In the genomic region with DNA sequence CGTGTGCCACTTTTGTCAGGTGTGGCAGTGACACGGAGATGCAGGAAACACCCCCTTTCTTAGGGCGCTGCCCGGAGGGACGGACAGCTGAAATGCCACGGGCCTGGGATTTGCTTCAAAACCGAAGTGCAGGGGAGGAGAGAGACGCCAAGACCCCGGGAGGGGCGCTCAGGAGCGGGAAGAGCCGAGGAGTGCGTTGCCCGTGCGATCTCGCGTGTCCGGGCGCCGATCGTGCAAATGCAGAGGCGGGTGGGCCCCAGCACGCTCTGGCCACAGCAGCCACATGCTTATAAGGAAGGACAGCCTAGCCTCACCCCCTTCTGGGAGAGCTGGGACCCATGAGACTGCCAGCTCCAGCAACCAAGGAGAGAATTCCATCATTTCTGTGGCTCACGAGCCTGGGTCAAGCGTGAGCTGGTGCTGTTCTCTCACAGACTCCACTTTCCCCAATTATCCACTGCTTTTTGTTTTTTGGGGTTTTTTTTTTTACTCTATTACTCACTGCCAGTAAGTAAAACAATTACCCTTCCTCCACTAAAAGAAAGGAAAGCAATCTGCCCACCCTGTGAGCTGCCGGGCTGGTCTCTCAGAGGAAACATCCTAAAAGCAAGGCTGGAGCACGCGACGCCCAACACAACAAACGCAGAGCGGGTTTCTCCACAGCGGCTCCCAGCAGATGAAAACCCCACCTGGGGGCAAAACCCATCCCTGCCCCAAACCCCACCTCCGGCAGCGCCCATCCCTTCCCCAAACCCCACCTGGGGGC, we compare ENCODE assay signal across 10 cellular contexts. TPM values are rescaled to one million over a fixed set of nuclear protein-coding genes. Genes with fewer than 3 reads are reported as not detected.
DNase-seq lines count a peak whose midpoint lies in the region; ATAC-seq and TF ChIP-seq lines count a peak whose summit lies in the region.
"Had no signal": no experiment of that assay in that cellular context is flagged by ENCODE, and none has a peak within 500 bp of the region (broad histone marks: within the 10 kb centered on the region; RNA-seq: fewer than 3 reads in every experiment).

No MANE protein-coding gene starts in this region.

- ATAC-seq in activated CD8-positive, alpha-beta memory T cell treated with anti-CD3 and anti-CD28 coated beads, Interleukin-2, amount 10 ng/mL, durations not matched to agents 7 days and 5 days: no peak
- peak; percentile 9 for ATAC-seq in stimulated activated memory B cell treated with anti-CD40 and anti-IgM and Interleukin-4, amounts not matched to agents 10 μg/mL and 1 μg/mL and 100 μg/mL, for 72 hours
- ATAC-seq in GM18909 (IDR thresholded peaks at IDR 0.05; ENCODE audit: poor library complexity, unreplicated experiment): no peak

- TF ChIP-seq CTCF in esophagus muscularis mucosa (IDR thresholded peaks at IDR 0.05): no peak

- no peaks in the 10 kb centered on the region for H3K9me3 ChIP-seq in esophagus muscularis mucosa
- H3K9me3 ChIP-seq: tibial nerve had no signal

- peak overlapping the region in 1 of 4 donors; percentile 9 for H3K4me3 ChIP-seq in esophagus muscularis mucosa
- H3K4me3 ChIP-seq: tibial nerve had no signal

- no peaks in the 10 kb centered on the region for H3K27me3 ChIP-seq in esophagus muscularis mucosa
- H3K27me3 ChIP-seq: tibial nerve had no signal

- H3K27ac Mint-ChIP-seq in activated CD8-positive, alpha-beta memory T cell treated with anti-CD3 and anti-CD28 coated beads, Interleukin-2, amount 10 ng/mL, durations not matched to agents 7 days and 5 days: peak overlapping the region; percentile 46
- H3K27ac Mint-ChIP-seq in activated CD4-positive, alpha-beta memory T cell treated with anti-CD3 and anti-CD28 coated beads for 36 hours: peak overlapping the region; percentile 58
- H3K27ac Mint-ChIP-seq in stimulated activated memory B cell treated with anti-CD40 and anti-IgM and Interleukin-4, amounts not matched to agents 10 μg/mL and 1 μg/mL and 100 μg/mL, for 72 hours: peak overlapping the region; percentile 86

- H3K4me1 Mint-ChIP-seq in activated CD8-positive, alpha-beta memory T cell treated with anti-CD3 and anti-CD28 coated beads, Interleukin-2, amount 10 ng/mL, durations not matched to agents 7 days and 5 days: peaks cover 18% of the 10 kb centered on the region
- H3K4me1 Mint-ChIP-seq in activated CD4-positive, alpha-beta memory T cell treated with anti-CD3 and anti-CD28 coated beads for 36 hours (ENCODE audit: low read depth): peaks cover 11% of the 10 kb centered on the region
- peaks cover 11% of the 10 kb centered on the region for H3K4me1 Mint-ChIP-seq in stimulated activated memory B cell treated with anti-CD40 and anti-IgM and Interleukin-4, amounts not matched to agents 10 μg/mL and 1 μg/mL and 100 μg/mL, for 72 hours

- no peaks in the 10 kb centered on the region for H3K27me3 Mint-ChIP-seq in activated CD8-positive, alpha-beta memory T cell treated with anti-CD3 and anti-CD28 coated beads, Interleukin-2, amount 10 ng/mL, durations not matched to agents 7 days and 5 days
- no peaks in the 10 kb centered on the region for H3K27me3 Mint-ChIP-seq in activated CD4-positive, alpha-beta memory T cell treated with anti-CD3 and anti-CD28 coated beads for 36 hours
- H3K27me3 Mint-ChIP-seq in stimulated activated memory B cell treated with anti-CD40 and anti-IgM and Interleukin-4, amounts not matched to agents 10 μg/mL and 1 μg/mL and 100 μg/mL, for 72 hours: no peaks in the 10 kb centered on the region

- CTCF ChIA-PET in activated CD8-positive, alpha-beta memory T cell treated with anti-CD3 and anti-CD28 coated beads, Interleukin-2, amount 10 ng/mL, durations not matched to agents 7 days and 5 days (lab: Charles Lee): interaction anchor here (1.0 to 1.6 kb wide), 3 partner anchors 20 to 39 kb away, joined by 3 to 5 read pairs (median 4); a partner anchor contains a TSS
- CTCF ChIA-PET in activated CD4-positive, alpha-beta memory T cell treated with anti-CD3 and anti-CD28 coated beads for 36 hours (lab: Charles Lee): no interaction called here

- no peak for TF ChIP-seq POLR2A in esophagus muscularis mucosa (IDR thresholded peaks at IDR 0.05; ENCODE audit: low read depth)

- DNase-seq in activated CD8-positive, alpha-beta memory T cell treated with anti-CD3 and anti-CD28 coated beads, Interleukin-2, amount 10 ng/mL, durations not matched to agents 7 days and 5 days: no peak
- no peak for DNase-seq in activated CD8-positive, alpha-beta memory T cell treated with anti-CD3 and anti-CD28 coated beads, Interleukin-2, amount 50 U/mL, for 4 hours
- DNase-seq in activated CD4-positive, alpha-beta memory T cell treated with anti-CD3 and anti-CD28 coated beads for 36 hours: no peak
- DNase-seq in esophagus muscularis mucosa (ENCODE audit: extremely low spot score) (no peak), HuH-7 (ENCODE audit: low spot score) (no peak), HPDE6-E6E7 (ENCODE audit: extremely low spot score) (no peak)
- DNase-seq: DMS 273 treated with DMSO at 0.1 percent for 48 hours had no signal

- H3K4me1 ChIP-seq in esophagus muscularis mucosa: peaks cover 21 to 27% (median 24%) of the 10 kb centered on the region in 4 donors

- H3K4me3 Mint-ChIP-seq in activated CD8-positive, alpha-beta memory T cell treated with anti-CD3 and anti-CD28 coated beads, Interleukin-2, amount 10 ng/mL, durations not matched to agents 7 days and 5 days: peak overlapping the region; percentile 39
- H3K4me3 Mint-ChIP-seq in activated CD4-positive, alpha-beta memory T cell treated with anti-CD3 and anti-CD28 coated beads for 36 hours: no peak overlapping the region
- H3K4me3 Mint-ChIP-seq in stimulated activated memory B cell treated with anti-CD40 and anti-IgM and Interleukin-4, amounts not matched to agents 10 μg/mL and 1 μg/mL and 100 μg/mL, for 72 hours: no peak overlapping the region

- no peaks in the 10 kb centered on the region for H3K9me3 Mint-ChIP-seq in activated CD8-positive, alpha-beta memory T cell treated with anti-CD3 and anti-CD28 coated beads, Interleukin-2, amount 10 ng/mL, durations not matched to agents 7 days and 5 days (ENCODE audit: low read depth)
- H3K9me3 Mint-ChIP-seq in activated CD4-positive, alpha-beta memory T cell treated with anti-CD3 and anti-CD28 coated beads for 36 hours: no peaks in the 10 kb centered on the region
- no peaks in the 10 kb centered on the region for H3K9me3 Mint-ChIP-seq in stimulated activated memory B cell treated with anti-CD40 and anti-IgM and Interleukin-4, amounts not matched to agents 10 μg/mL and 1 μg/mL and 100 μg/mL, for 72 hours

- H3K27ac ChIP-seq in esophagus muscularis mucosa (replicated peaks in 1 of 4): peak overlapping the region; percentile 47 to 65 (median 56)

- WGBS in esophagus muscularis mucosa: 91% methylated on average over 31 of the region's 34 CpGs

- intact Hi-C loops in activated CD4-positive, alpha-beta memory T cell treated with anti-CD3 and anti-CD28 coated beads for 36 hours (cut with micrococcal nuclease): no loop called here
- intact Hi-C loops in esophagus muscularis mucosa (cut with DNase I): no loop called here

- no peak for TF ChIP-seq EP300 in esophagus muscularis mucosa (IDR thresholded peaks at IDR 0.05)

- POLR2A ChIA-PET in activated CD4-positive, alpha-beta memory T cell treated with anti-CD3 and anti-CD28 coated beads for 36 hours (lab: Charles Lee): interaction anchor here (0.5 to 1.2 kb wide), 2 partner anchors 23 to 27 kb away, joined by 3 read pairs; a partner anchor contains a TSS

- H3K36me3 Mint-ChIP-seq in activated CD8-positive, alpha-beta memory T cell treated with anti-CD3 and anti-CD28 coated beads, Interleukin-2, amount 10 ng/mL, durations not matched to agents 7 days and 5 days: peaks cover 26% of the 10 kb centered on the region
- peaks cover 35% of the 10 kb centered on the region for H3K36me3 Mint-ChIP-seq in activated CD4-positive, alpha-beta memory T cell treated with anti-CD3 and anti-CD28 coated beads for 36 hours
- H3K36me3 Mint-ChIP-seq in stimulated activated memory B cell treated with anti-CD40 and anti-IgM and Interleukin-4, amounts not matched to agents 10 μg/mL and 1 μg/mL and 100 μg/mL, for 72 hours: peaks cover 80% of the 10 kb centered on the region

- H3K36me3 ChIP-seq in esophagus muscularis mucosa: peaks cover 38 to 93% (median 77%) of the 10 kb centered on the region in 4 donors

RNA-seq across cellular contexts. Expression of a gene that starts 27.2 kb away (rescaled TPM):
- 10 to 100 TPM; 11.2 to 13.6 TPM for total RNA-seq in activated CD8-positive, alpha-beta memory T cell treated with anti-CD3 and anti-CD28 coated beads, Interleukin-2, amount 10 ng/mL, durations not matched to agents 7 days and 5 days
- total RNA-seq in activated CD4-positive, alpha-beta memory T cell treated with anti-CD3 and anti-CD28 coated beads for 36 hours: 10 to 100 TPM; 10.9 to 15.0 TPM
- 1 to 10 TPM in 3 of 4 donors, under 1 TPM in 1; 0.50 to 3.2 (median 1.8) TPM for total RNA-seq in esophagus muscularis mucosa

RNA-seq across cellular contexts. Expression of a gene that starts 39.2 kb away (rescaled TPM):
- 10 to 100 TPM; 38.8 TPM for total RNA-seq in activated CD8-positive, alpha-beta memory T cell treated with anti-CD3 and anti-CD28 coated beads, Interleukin-2, amount 10 ng/mL, durations not matched to agents 7 days and 5 days
- 10 to 100 TPM; 29.7 to 33.8 TPM for total RNA-seq in activated CD4-positive, alpha-beta memory T cell treated with anti-CD3 and anti-CD28 coated beads for 36 hours
- 100 to 1,000 TPM in 2 of 4 donors, 10 to 100 TPM in 2; 68.8 to 173 (median 102) TPM for total RNA-seq in esophagus muscularis mucosa

RNA-seq across cellular contexts. Expression of a gene that starts 47.8 kb away (rescaled TPM):
- total RNA-seq in activated CD8-positive, alpha-beta memory T cell treated with anti-CD3 and anti-CD28 coated beads, Interleukin-2, amount 10 ng/mL, durations not matched to agents 7 days and 5 days: 10 to 100 TPM; 45.4 to 50.8 TPM
- 10 to 100 TPM; 69.3 to 72.5 TPM for total RNA-seq in activated CD4-positive, alpha-beta memory T cell treated with anti-CD3 and anti-CD28 coated beads for 36 hours
- total RNA-seq in esophagus muscularis mucosa: 10 to 100 TPM; 49.4 to 70.6 (median 57.9) TPM
